23 cellular contexts compared by ENCODE assay signal in genomic region chr2:7060156-7060555, GRCh38.
A peak's percentile ranks its signal among the peaks of the same experiment; 100 is the strongest.
DNase-seq lines count a peak whose midpoint lies in the region; ATAC-seq and TF ChIP-seq lines count a peak whose summit lies in the region.
"Had no signal": no experiment of that assay in that cellular context is flagged by ENCODE, and none has a peak within 500 bp of the region (broad histone marks: within the 10 kb centered on the region; RNA-seq: fewer than 3 reads in every experiment).

No MANE protein-coding gene starts in this region.

- peak overlapping the region in 2 of 4 donors; percentile 12 to 22 for H3K4me3 Mint-ChIP-seq in CD4-positive, CD25-positive, alpha-beta regulatory T cell
- H3K4me3 Mint-ChIP-seq in T-cell (peak overlapping the region in 1 of 3 donors; percentile 12), osteocyte (ENCODE audit: unreplicated experiment) (no peak overlapping the region), natural killer cell (no peak overlapping the region)
- no peak overlapping the region for H3K4me3 Mint-ChIP-seq in activated CD4-positive, alpha-beta memory T cell treated with anti-CD3 and anti-CD28 coated beads, Interleukin-2, amount 10 ng/mL, durations not matched to agents 7 days and 5 days
- H3K4me3 Mint-ChIP-seq: activated CD4-positive, alpha-beta memory T cell treated with anti-CD3 and anti-CD28 coated beads for 36 hours had no signal

- H3K9me3 ChIP-seq in CD4-positive, CD25-positive, alpha-beta regulatory T cell (ENCODE audit: control insufficient read depth in 2 of 2, low read length in 2 of 2), result peaks cover 0 to 6% of the 10 kb centered on the region in 2 experiments

- H3K4me1 Mint-ChIP-seq in CD4-positive, CD25-positive, alpha-beta regulatory T cell, result peaks cover 22 to 31% (median 27%) of the 10 kb centered on the region in 4 donors
- H3K4me1 Mint-ChIP-seq in T-cell (peaks cover 7 to 25% (median 23%) of the 10 kb centered on the region in 3 donors), osteocyte (ENCODE audit: unreplicated experiment) (peaks cover 21% of the 10 kb centered on the region), natural killer cell (peaks cover 29 to 34% of the 10 kb centered on the region in 2 donors)
- peaks cover 27% of the 10 kb centered on the region for H3K4me1 Mint-ChIP-seq in activated CD4-positive, alpha-beta memory T cell treated with anti-CD3 and anti-CD28 coated beads, Interleukin-2, amount 10 ng/mL, durations not matched to agents 7 days and 5 days

- no peak overlapping the region for H3K4me3 ChIP-seq in CD4-positive, CD25-positive, alpha-beta regulatory T cell (ENCODE audit: low read depth, low read length)
- H3K4me3 ChIP-seq: GM23248, smooth muscle cell had no signal

- H3K36me3 ChIP-seq in CD4-positive, CD25-positive, alpha-beta regulatory T cell (ENCODE audit: control insufficient read depth, insufficient read depth, low read length), result peaks cover 5% of the 10 kb centered on the region

- peaks cover 39% of the 10 kb centered on the region for H3K4me1 ChIP-seq in CD4-positive, CD25-positive, alpha-beta regulatory T cell (ENCODE audit: control insufficient read depth, insufficient read depth, low read length, poor library complexity, severe bottlenecking)

- peaks cover 2 to 10% (median 5%) of the 10 kb centered on the region in 7 donors for H3K9me3 Mint-ChIP-seq in CD4-positive, CD25-positive, alpha-beta regulatory T cell
- H3K9me3 Mint-ChIP-seq in T-cell (peaks cover 6 to 8% (median 7%) of the 10 kb centered on the region in 3 donors), osteocyte (ENCODE audit: unreplicated experiment) (peaks cover 5% of the 10 kb centered on the region), natural killer cell (peaks cover 5 to 7% of the 10 kb centered on the region in 2 donors)
- H3K9me3 Mint-ChIP-seq in activated CD4-positive, alpha-beta memory T cell treated with anti-CD3 and anti-CD28 coated beads, Interleukin-2, amount 10 ng/mL, durations not matched to agents 7 days and 5 days, result peaks cover 7% of the 10 kb centered on the region

- no peak overlapping the region for H3K27ac ChIP-seq in CD4-positive, CD25-positive, alpha-beta regulatory T cell (ENCODE audit: insufficient read depth, low read length, poor library complexity, severe bottlenecking)
- H3K27ac ChIP-seq: epithelial cell of prostate, GM23248 had no signal

- H3K27me3 Mint-ChIP-seq in CD4-positive, CD25-positive, alpha-beta regulatory T cell, result no peaks in the 10 kb centered on the region
- no peaks in the 10 kb centered on the region for H3K27me3 Mint-ChIP-seq in T-cell
- H3K27me3 Mint-ChIP-seq in osteocyte (ENCODE audit: unreplicated experiment), result peaks cover 12% of the 10 kb centered on the region
- H3K27me3 Mint-ChIP-seq in activated CD4-positive, alpha-beta memory T cell treated with anti-CD3 and anti-CD28 coated beads, Interleukin-2, amount 10 ng/mL, durations not matched to agents 7 days and 5 days, result no peaks in the 10 kb centered on the region
- peaks cover 0 to 4% of the 10 kb centered on the region in 2 donors for H3K27me3 Mint-ChIP-seq in natural killer cell (ENCODE audit: low read depth in 2 of 2)
- H3K27me3 Mint-ChIP-seq: activated CD4-positive, alpha-beta memory T cell treated with anti-CD3 and anti-CD28 coated beads for 36 hours had no signal

- CTCF ChIA-PET in T-cell (lab: Charles Lee), result interaction anchor here (0.5 to 3.3 kb wide), 2 partner anchors 16 to 44 kb away, joined by 6 to 26 read pairs; no protein-coding TSS in a partner anchor
- CTCF ChIA-PET in activated CD4-positive, alpha-beta memory T cell treated with anti-CD3 and anti-CD28 coated beads, Interleukin-2, amount 10 ng/mL, durations not matched to agents 7 days and 5 days (lab: Charles Lee), result interaction anchor here (0.8 kb wide), 1 partner anchor 31 kb away, joined by 3 read pairs; no protein-coding TSS in a partner anchor

- DNase-seq in CD4-positive, CD25-positive, alpha-beta regulatory T cell, result no peak
- DNase-seq in DMS 273 treated with DMSO at 0.1 percent for 48 hours (lab: John Stamatoyannopoulos, UW), result peak; percentile 7
- no peak for DNase-seq in T-cell
- DNase-seq in osteocyte (ENCODE audit: extremely low spot score, unreplicated experiment), result peak; percentile 5
- no peak for DNase-seq in central memory CD4-positive, alpha-beta T cell
- DNase-seq in activated CD4-positive, alpha-beta memory T cell treated with anti-CD3 and anti-CD28 coated beads, Interleukin-2, amount 10 ng/mL, durations not matched to agents 7 days and 5 days, result no peak
- no peak for DNase-seq in natural killer cell
- DNase-seq in DMS79 (lab: John Stamatoyannopoulos, UW), result no peak
- DNase-seq: activated CD4-positive, alpha-beta memory T cell treated with anti-CD3 and anti-CD28 coated beads for 36 hours; activated CD4-positive, CD25-positive, alpha-beta regulatory T cell; activated naive CD4-positive, alpha-beta T cell; activated T-cell treated with anti-CD3 and anti-CD28 coated beads, Interleukin-2, amount 50 U/mL, for 1 hour; GF-D8; GM23248; kidney glomerular epithelial cell; MM.1S; NCI-H1417 treated with DMSO at 0.1 percent for 48 hours; NCI-H446 treated with DMSO at 0.1 percent for 48 hours; NK-92 treated with Interleukin-12 subunit alpha and Interleukin-12 subunit beta, amount 100 ng/mL, for 24 hours; occipital lobe had no signal

- POLR2A ChIA-PET in T-cell (lab: Charles Lee), result interaction anchor here in 1 of 2 donors (0.7 kb wide), 1 partner anchor 23 kb away, joined by 3 read pairs; no protein-coding TSS in a partner anchor
- POLR2A ChIA-PET in activated CD4-positive, alpha-beta memory T cell treated with anti-CD3 and anti-CD28 coated beads, Interleukin-2, amount 10 ng/mL, durations not matched to agents 7 days and 5 days (lab: Charles Lee), result no interaction called here

- H3K27me3 ChIP-seq in CD4-positive, CD25-positive, alpha-beta regulatory T cell (ENCODE audit: control insufficient read depth, insufficient read depth, low read length), result no peaks in the 10 kb centered on the region

- peaks cover 24% of the 10 kb centered on the region for H3K36me3 Mint-ChIP-seq in CD4-positive, CD25-positive, alpha-beta regulatory T cell
- H3K36me3 Mint-ChIP-seq in T-cell (peaks cover 26% of the 10 kb centered on the region), osteocyte (ENCODE audit: unreplicated experiment) (no peaks in the 10 kb centered on the region), natural killer cell (peaks cover 14% of the 10 kb centered on the region)
- H3K36me3 Mint-ChIP-seq in activated CD4-positive, alpha-beta memory T cell treated with anti-CD3 and anti-CD28 coated beads, Interleukin-2, amount 10 ng/mL, durations not matched to agents 7 days and 5 days (ENCODE audit: low read depth), result peaks cover 3% of the 10 kb centered on the region

- no peak for ATAC-seq in CD4-positive, CD25-positive, alpha-beta regulatory T cell (ENCODE audit: low read depth in 2 of 2)
- ATAC-seq in T-cell (replicated peaks in 1 of 4), result no peak
- ATAC-seq in natural killer cell, result no peak
- ATAC-seq: Panc1 had no signal

- peak overlapping the region in 2 of 3 donors; percentile 4 to 79 for H3K27ac Mint-ChIP-seq in CD4-positive, CD25-positive, alpha-beta regulatory T cell
- peak overlapping the region; percentile 84 to 94 for H3K27ac Mint-ChIP-seq in T-cell
- no peak overlapping the region for H3K27ac Mint-ChIP-seq in osteocyte (ENCODE audit: unreplicated experiment)
- no peak overlapping the region for H3K27ac Mint-ChIP-seq in activated CD4-positive, alpha-beta memory T cell treated with anti-CD3 and anti-CD28 coated beads, Interleukin-2, amount 10 ng/mL, durations not matched to agents 7 days and 5 days
- H3K27ac Mint-ChIP-seq in natural killer cell, result no peak overlapping the region
- H3K27ac Mint-ChIP-seq: activated CD4-positive, alpha-beta memory T cell treated with anti-CD3 and anti-CD28 coated beads for 36 hours had no signal

- TF ChIP-seq CTCF in osteocyte (IDR thresholded peaks at IDR 0.05), result no peak
- no peak for TF ChIP-seq CTCF in natural killer cell (IDR thresholded peaks at IDR 0.05)

- intact Hi-C loops in natural killer cell (cut with micrococcal nuclease), result no loop called here

Comparison
In these comparisons a context has a peak if more than half of its experiments do, and no peak if none do; other contexts are left out.
1. DNase-seq: peak in DMS 273 treated with DMSO at 0.1 percent for 48 hours (single experiment) and osteocyte (single experiment); none in CD4-positive, CD25-positive, alpha-beta regulatory T cell (0 of 3), T-cell (0 of 34), central memory CD4-positive, alpha-beta T cell (single experiment), activated CD4-positive, alpha-beta memory T cell treated with anti-CD3 and anti-CD28 coated beads, Interleukin-2, amount 10 ng/mL, durations not matched to agents 7 days and 5 days (single experiment), natural killer cell (single experiment) and DMS79 (single experiment).
2. H3K27ac Mint-ChIP-seq: peak in CD4-positive, CD25-positive, alpha-beta regulatory T cell (2 of 3) and T-cell (2 of 2); none in osteocyte (single experiment), activated CD4-positive, alpha-beta memory T cell treated with anti-CD3 and anti-CD28 coated beads, Interleukin-2, amount 10 ng/mL, durations not matched to agents 7 days and 5 days (single experiment) and natural killer cell (0 of 2).